ENCODE assay signal across 9 cellular contexts in the genomic region with DNA sequence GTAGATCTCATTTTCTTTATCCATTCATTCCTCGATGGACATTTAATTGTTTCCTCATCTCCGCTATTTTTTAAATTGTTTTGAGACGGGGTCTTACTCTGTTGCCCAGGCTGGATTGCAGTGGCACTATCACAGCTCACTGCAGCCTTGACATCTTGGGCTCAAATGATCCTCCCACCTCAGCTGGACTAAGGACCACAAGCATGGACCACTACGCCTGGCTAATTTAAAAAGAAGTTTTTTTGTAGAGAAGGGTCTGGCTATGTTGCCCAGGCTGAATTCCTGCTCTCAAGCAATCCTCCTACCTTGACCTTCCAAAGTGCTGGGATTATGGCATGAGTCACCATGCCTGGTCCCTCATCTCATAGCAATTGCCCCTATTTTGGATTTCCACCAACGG. TPM values are rescaled to one million over a fixed set of nuclear protein-coding genes. Genes with fewer than 3 reads are reported as not detected.
"Had no signal": no experiment of that assay in that cellular context is flagged by ENCODE, and none has a peak within 500 bp of the region (broad histone marks: within the 10 kb centered on the region; RNA-seq: fewer than 3 reads in every experiment).

No MANE protein-coding gene starts in this region.

- H3K4me3 ChIP-seq: GM12878 had no signal

- ATAC-seq: GM12878 had no signal

- FAIRE-seq: G401.6, GM12878, GM12891, GM12892, GM18507, GM19239 had no signal

- DNase-seq: GDM1, GF-D8 had no signal

RNA-seq across cellular contexts. Expression of gene TRIML1, which starts 7.0 kb away (rescaled TPM):
- total RNA-seq: G401, GM12878 had no signal
- polyA plus RNA-seq: GM12878 had no signal

RNA-seq across cellular contexts. Expression of gene TRIML2, which starts 22.8 kb away (rescaled TPM):
- total RNA-seq: G401, GM12878 had no signal
- polyA plus RNA-seq: GM12878 had no signal
